14 cellular contexts compared by ENCODE assay signal in genomic region chr7:111727905-111728634, GRCh38.
DNase-seq lines count a peak whose midpoint lies in the region; ATAC-seq, FAIRE-seq and TF ChIP-seq lines count a peak whose summit lies in the region.
"Had no signal": no experiment of that assay in that cellular context is flagged by ENCODE, and none has a peak within 500 bp of the region (broad histone marks: within the 10 kb centered on the region; RNA-seq: fewer than 3 reads in every experiment).

No MANE protein-coding gene starts in this region.

- in situ Hi-C loops in K562 (cut with MboI), result no loop called here

- H3K4me1 ChIP-seq in GM23338 (ENCODE audit: insufficient read depth), result no peaks in the 10 kb centered on the region
- H3K4me1 ChIP-seq in K562 (replicated peaks in 1 of 2; ENCODE audit: control insufficient read depth in 2 of 2, insufficient read depth in 2 of 2, low read length in 2 of 2), result peaks cover 3 to 10% of the 10 kb centered on the region in 2 experiments; a peak in 3 of 5 replicates
- no peaks in the 10 kb centered on the region for H3K4me1 ChIP-seq in neuronal stem cell (ENCODE audit: control insufficient read depth in 2 of 2, insufficient read depth in 1 of 2, low read depth in 1 of 2, low read length in 2 of 2)
- peaks cover 0 to 17% of the 10 kb centered on the region in 2 experiments; a peak in 2 of 4 replicates for H3K4me1 ChIP-seq in SK-N-SH (ENCODE audit: control insufficient read depth in 1 of 2, insufficient read depth in 2 of 2, low read depth in 1 of 2, low read length in 1 of 2)

- H3K23ac ChIP-seq in neuronal stem cell (ENCODE audit: low read depth, low read length, poor library complexity), result peak overlapping the region; percentile 70

- intact Hi-C loops in K562 (cut with micrococcal nuclease), result no loop called here

- H3K4me3 ChIP-seq in GM23338, result peak overlapping the region; percentile 41
- H3K4me3 ChIP-seq in K562, result no peak overlapping the region
- no peak overlapping the region for H3K4me3 ChIP-seq in neuronal stem cell (ENCODE audit: low read length in 2 of 2)
- no peak overlapping the region for H3K4me3 ChIP-seq in SK-N-SH (ENCODE audit: low read depth in 2 of 2, low read length in 1 of 2)

- WGBS in K562 (ENCODE audit: insufficient coverage, low coverage, missing lambda C conversion rate), result 68% methylated on average over 41 of the region's 41 CpGs
- no CpG with 5 or more reads among the region's 41 CpGs for WGBS in neuronal stem cell (ENCODE audit: extremely low coverage in 2 of 2, insufficient read length in 2 of 2, insufficient replicate concordance in 1 of 2), 2 donors
- 97% methylated on average over 39 of the region's 41 CpGs for WGBS in SK-N-SH (ENCODE audit: low lambda C conversion rate)

- H3K9me3 ChIP-seq in K562 (replicated peaks; ENCODE audit: control insufficient read depth, insufficient read depth, low read depth, low read length) (no peaks in the 10 kb centered on the region), neuronal stem cell (replicated peaks in 1 of 2; ENCODE audit: control insufficient read depth in 2 of 2, insufficient read depth in 1 of 2, low read depth in 1 of 2, low read length in 2 of 2) (no peaks in the 10 kb centered on the region), SK-N-SH (no peaks in the 10 kb centered on the region)

- ATAC-seq in GM23338 (peak; percentile 79), K562 (no peak), HG03378 (IDR thresholded peaks at IDR 0.05; ENCODE audit: unreplicated experiment) (no peak)

- H3K9me2 ChIP-seq in GM23338 (ENCODE audit: insufficient read depth) (no peaks in the 10 kb centered on the region), SK-N-SH (no peaks in the 10 kb centered on the region)

- H2AFZ ChIP-seq in GM23338, result no peak overlapping the region
- H2AFZ ChIP-seq in K562 (ENCODE audit: low read depth, low read length), result no peak overlapping the region
- no peak overlapping the region for H2AFZ ChIP-seq in neuronal stem cell (ENCODE audit: low read length)
- no peak overlapping the region for H2AFZ ChIP-seq in SK-N-SH (ENCODE audit: low read depth)

- no peaks in the 10 kb centered on the region for H3K9me1 ChIP-seq in K562 (ENCODE audit: control insufficient read depth, insufficient read depth, low read length)

- DNase-seq in ELF-1 (ENCODE audit: low read depth, low spot score), result peak; percentile 73
- peak; percentile 65 for DNase-seq in GM23338 (ENCODE audit: low spot score)
- no peak for DNase-seq in K562 (ENCODE audit: extremely low read depth in 1 of 4, low spot score in 3 of 4)
- DNase-seq in neuronal stem cell (ENCODE audit: low spot score), result no peak
- no peak for DNase-seq in SK-N-SH
- no peak for DNase-seq in activated effector memory CD4-positive, alpha-beta T cell treated with Interleukin-2 at 50 U/mL for 16 hours
- DNase-seq: CD8-positive, alpha-beta memory T cell; NCI-H1436 treated with DMSO at 0.1 percent for 48 hours; NCI-H2081; NCI-H510A treated with DMSO at 0.1 percent for 48 hours; SIG-M5 had no signal

- no peak for TF ChIP-seq RAD21 in K562 (CRISPR knock-in tag; conservative IDR thresholded peaks at IDR 0.05 in 1 of 2, IDR thresholded peaks at IDR 0.05 in 1 of 2)
- TF ChIP-seq RAD21 in SK-N-SH (IDR thresholded peaks at IDR 0.05; ENCODE audit: low read length), result no peak

- no peak overlapping the region for H2BK12ac ChIP-seq in neuronal stem cell (ENCODE audit: low read length)

- H4K20me1 ChIP-seq in GM23338 (replicated peaks; ENCODE audit: insufficient read depth) (no peaks in the 10 kb centered on the region), K562 (replicated peaks; ENCODE audit: control insufficient read depth, insufficient read depth, low read length) (no peaks in the 10 kb centered on the region), SK-N-SH (ENCODE audit: insufficient read depth) (no peaks in the 10 kb centered on the region)

- H3K27ac ChIP-seq in GM23338 (ENCODE audit: low read depth) (no peak overlapping the region), K562 (ENCODE audit: extremely low read depth, low read depth, low read length) (no peak overlapping the region), neuronal stem cell (replicated peaks; ENCODE audit: low read length) (no peak overlapping the region), SK-N-SH (ENCODE audit: low read depth in 2 of 2, low read length in 1 of 2) (no peak overlapping the region)

- no peaks in the 10 kb centered on the region; the same call in 2 of the 3 replicates for H3K36me3 Mint-ChIP-seq in GM23338 (ENCODE audit: low read depth)
- H3K36me3 Mint-ChIP-seq: CD8-positive, alpha-beta memory T cell; IgD-negative memory B cell had no signal

- POLR2A ChIA-PET in K562 (lab: Yijun Ruan, JAX), result no interaction called here
- POLR2A ChIA-PET in SK-N-SH (lab: Yijun Ruan, JAX), result no interaction called here

- no peaks in the 10 kb centered on the region for H3K36me3 ChIP-seq in GM23338 (ENCODE audit: insufficient read depth)
- H3K36me3 ChIP-seq in K562 (ENCODE audit: control insufficient read depth, insufficient read depth, low read length), result no peaks in the 10 kb centered on the region
- peaks cover 0 to 28% of the 10 kb centered on the region in 2 donors for H3K36me3 ChIP-seq in neuronal stem cell (replicated peaks in 1 of 2; ENCODE audit: control insufficient read depth in 2 of 2, insufficient read depth in 2 of 2, low read length in 2 of 2)
- peaks cover 0 to 14% of the 10 kb centered on the region in 2 experiments for H3K36me3 ChIP-seq in SK-N-SH (replicated peaks in 1 of 2; ENCODE audit: control insufficient read depth in 1 of 2, insufficient read depth in 2 of 2, low read length in 1 of 2)

- H2BK15ac ChIP-seq in neuronal stem cell (ENCODE audit: low read length), result no peak overlapping the region

- H3K4me3 Mint-ChIP-seq in GM23338, result peak overlapping the region; percentile 61; the same call in 2 of the 3 replicates
- H3K4me3 Mint-ChIP-seq: CD8-positive, alpha-beta memory T cell; IgD-negative memory B cell had no signal

- no peak overlapping the region for H4K91ac ChIP-seq in neuronal stem cell (ENCODE audit: low read depth, low read length, poor library complexity)

- H3K27me3 ChIP-seq in GM23338 (ENCODE audit: insufficient read depth) (no peaks in the 10 kb centered on the region), K562 (ENCODE audit: control insufficient read depth in 2 of 2, insufficient read depth in 2 of 2, low read length in 2 of 2) (no peaks in the 10 kb centered on the region), neuronal stem cell (ENCODE audit: control insufficient read depth in 3 of 3, insufficient read depth in 3 of 3, low read depth in 1 of 3, low read length in 3 of 3) (no peaks in the 10 kb centered on the region), SK-N-SH (ENCODE audit: insufficient read depth) (no peaks in the 10 kb centered on the region)

- BruUV-seq in K562 (replicated peaks; lab: Mats Ljungman, UMichigan), result no TSS peak

- H3K79me1 ChIP-seq in neuronal stem cell (ENCODE audit: low read depth, low read length), result no peaks in the 10 kb centered on the region

- no peaks in the 10 kb centered on the region for H3K4me1 Mint-ChIP-seq in GM23338
- H3K4me1 Mint-ChIP-seq: CD8-positive, alpha-beta memory T cell had no signal

- peaks cover 3% of the 10 kb centered on the region for H3K27me3 Mint-ChIP-seq in GM23338 (ENCODE audit: insufficient read depth, low read depth, poor library complexity)

- no peak overlapping the region for H3K18ac ChIP-seq in neuronal stem cell (ENCODE audit: low read length)

- H3K4me2 ChIP-seq in GM23338 (peak overlapping the region; percentile 50; the same call in 1 of the 2 replicates), K562 (ENCODE audit: insufficient read depth, low read length) (no peak overlapping the region), neuronal stem cell (ENCODE audit: insufficient read depth, low read length, poor library complexity, severe bottlenecking) (no peak overlapping the region), SK-N-SH (no peak overlapping the region)

- no peak overlapping the region for H4K8ac ChIP-seq in neuronal stem cell (ENCODE audit: low read depth, low read length)

- no peak overlapping the region for H3K27ac Mint-ChIP-seq in GM23338
- H3K27ac Mint-ChIP-seq: CD8-positive, alpha-beta memory T cell; IgD-negative memory B cell had no signal

- CTCF ChIA-PET in K562 (lab: Yijun Ruan, JAX; ENCODE audit: low intra/inter-chr PET ratio) (no interaction called here), SK-N-SH (lab: Yijun Ruan, JAX) (interaction anchor here (1.7 to 3.3 kb wide), 2 partner anchors 13 to 220 kb away, joined by 5 to 16 read pairs; no protein-coding TSS in a partner anchor)

- no peaks in the 10 kb centered on the region for H3K9me3 Mint-ChIP-seq in GM23338
- H3K9me3 Mint-ChIP-seq: CD8-positive, alpha-beta memory T cell; IgD-negative memory B cell had no signal

- TF ChIP-seq CTCF in GM23338 (conservative IDR thresholded peaks at IDR 0.05; ENCODE audit: low read depth in 2 of 2) (0 out of 4 replicates have a peak, but pooled peaks of 1 of the 2 experiments have one; percentile 2), K562 (IDR thresholded peaks at IDR 0.05 in 2 of 3, conservative IDR thresholded peaks at IDR 0.05 in 1 of 3; ENCODE audit: insufficient read depth in 2 of 3, low read depth in 1 of 3, low read length in 3 of 3) (no peak), SK-N-SH (IDR thresholded peaks at IDR 0.05) (no peak)

- H3F3A ChIP-seq in GM23338 (replicated peaks; ENCODE audit: low read depth) (no peaks in the 10 kb centered on the region), SK-N-SH (replicated peaks; ENCODE audit: insufficient read depth) (no peaks in the 10 kb centered on the region)

- H3K79me2 ChIP-seq in GM23338 (replicated peaks; ENCODE audit: insufficient read depth) (no peaks in the 10 kb centered on the region), K562 (ENCODE audit: control insufficient read depth, insufficient read depth, low read length) (no peaks in the 10 kb centered on the region), SK-N-SH (ENCODE audit: insufficient read depth) (no peaks in the 10 kb centered on the region)

- H3K4ac ChIP-seq in neuronal stem cell (ENCODE audit: low read length), result no peak overlapping the region

- no peak overlapping the region for H3K9ac ChIP-seq in K562 (ENCODE audit: insufficient read depth in 1 of 2, low read depth in 2 of 2, low read length in 2 of 2)
- no peak overlapping the region for H3K9ac ChIP-seq in neuronal stem cell (ENCODE audit: low read depth, low read length, poor library complexity)
- H3K9ac ChIP-seq in SK-N-SH, result no peak overlapping the region

- no peak overlapping the region for H2AK5ac ChIP-seq in neuronal stem cell (ENCODE audit: low read depth, low read length)

- H3K14ac ChIP-seq in neuronal stem cell (ENCODE audit: low read length), result no peak overlapping the region

- TF ChIP-seq EP300 in K562 (IDR thresholded peaks at IDR 0.05; ENCODE audit: low read length) (no peak), SK-N-SH (IDR thresholded peaks at IDR 0.05; ENCODE audit: borderline replicate concordance in 1 of 2, low read depth in 1 of 2, low read length in 1 of 2) (no peak)

- no peak for TF ChIP-seq POLR2A in K562 (conservative IDR thresholded peaks at IDR 0.05)

- no peak overlapping the region for H2BK5ac ChIP-seq in neuronal stem cell (ENCODE audit: low read length)

- H2BK120ac ChIP-seq in neuronal stem cell (ENCODE audit: low read depth, low read length), result no peak overlapping the region

- FAIRE-seq in K562 (lab: Jason Lieb, UNC), result no peak
- FAIRE-seq: RCC 7860 had no signal

TF ChIP-seq in SK-N-SH, 30 proteins besides CTCF, POLR2A, EP300 and RAD21 (continues in another document):
- TF ChIP-seq GABPA (IDR thresholded peaks at IDR 0.05; ENCODE audit: low read depth) (no peak), GATA2 (CRISPR knock-in tag; IDR thresholded peaks at IDR 0.05) (no peak), TCF12 (IDR thresholded peaks at IDR 0.05) (no peak)

Comparison
In these comparisons a context has a peak if more than half of its experiments do, and no peak if none do; other contexts are left out.
1. DNase-seq: peak in ELF-1 (single experiment) and GM23338 (single experiment); none in K562 (0 of 4), neuronal stem cell (single experiment), SK-N-SH (single experiment) and activated effector memory CD4-positive, alpha-beta T cell treated with Interleukin-2 at 50 U/mL for 16 hours (single experiment).